Comparison of ENCODE assay signal across 22 cellular contexts in the genomic region with DNA sequence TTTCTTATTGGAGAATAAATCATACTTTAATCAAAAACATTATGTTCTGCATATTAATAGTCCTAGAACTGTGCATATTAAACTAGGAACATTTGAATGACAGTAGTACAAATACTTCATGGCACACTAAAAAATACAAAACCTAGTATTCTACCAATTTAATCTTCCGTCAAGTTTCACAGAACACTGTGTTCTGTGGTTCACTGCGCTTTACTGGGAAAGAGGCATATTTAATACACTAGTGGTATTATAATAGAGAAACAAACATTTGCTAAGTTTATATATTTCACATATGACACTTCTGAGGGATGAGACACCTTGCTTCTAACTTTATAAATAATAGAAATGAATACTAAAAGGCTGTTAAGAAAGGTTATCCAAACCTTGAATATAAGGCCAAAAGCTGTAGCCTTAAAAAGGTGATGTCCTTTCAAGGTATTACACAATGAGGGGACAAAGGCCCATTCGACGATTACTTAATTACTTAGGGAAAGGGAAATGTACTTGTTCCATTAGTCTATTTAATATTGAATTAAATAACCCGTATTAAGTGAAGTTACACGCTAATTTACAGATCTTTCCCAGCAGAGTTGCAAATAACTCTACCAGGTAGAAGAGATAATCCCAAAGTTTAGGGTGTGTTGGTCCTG.
"Had no signal": no experiment of that assay in that cellular context is flagged by ENCODE, and none has a peak within 500 bp of the region (broad histone marks: within the 10 kb centered on the region; RNA-seq: fewer than 3 reads in every experiment).

No MANE protein-coding gene starts in this region.

- H3K4me1 ChIP-seq: colonic mucosa, esophagus squamous epithelium, gastrocnemius medialis, heart right ventricle, left ventricle myocardium inferior, lower lobe of right lung had no signal

- H3K9me3 ChIP-seq: colonic mucosa, esophagus squamous epithelium, gastrocnemius medialis, left ventricle myocardium inferior, lower lobe of right lung had no signal

- FAIRE-seq: endometrium, keratinocyte had no signal

- DNase-seq: colonic mucosa; cortex of kidney; effector CD8-positive, alpha-beta T cell; effector memory CD8-positive, alpha-beta T cell; endodermal cell; erythroblast; esophagus squamous epithelium; foreskin fibroblast; foreskin melanocyte; gastrocnemius medialis; glutamatergic neuron; head of caudate nucleus; heart right ventricle; hippocampal formation; left cardiac atrium; left ventricle myocardium inferior; lower lobe of right lung; mesenchymal stem cell had no signal

- H3K36me3 ChIP-seq: colonic mucosa, esophagus squamous epithelium, gastrocnemius medialis, lower lobe of right lung had no signal

- H3K4me3 ChIP-seq: colonic mucosa, esophagus squamous epithelium, gastrocnemius medialis, heart right ventricle, left ventricle myocardium inferior, lower lobe of right lung had no signal

- ATAC-seq: effector memory CD8-positive, alpha-beta T cell; esophagus mucosa; gastrocnemius medialis; heart right ventricle; left cardiac atrium; lower lobe of right lung had no signal

- H3K27me3 ChIP-seq: colonic mucosa, esophagus squamous epithelium, gastrocnemius medialis, heart right ventricle had no signal

- H3K27ac ChIP-seq: colonic mucosa, epithelial cell of prostate, esophagus squamous epithelium, gastrocnemius medialis, heart right ventricle, left ventricle myocardium inferior, lower lobe of right lung had no signal
